In genomic region chr1:236160540-236161127, GRCh38 we compare ENCODE assay signal across 1 cellular context.
TF ChIP-seq lines count a peak whose summit lies in the region.

No MANE protein-coding gene starts in this region.

TF ChIP-seq in HepG2, 621 proteins besides CTCF, POLR2A, EP300 and RAD21:
- TF ChIP-seq, protein P1, sequence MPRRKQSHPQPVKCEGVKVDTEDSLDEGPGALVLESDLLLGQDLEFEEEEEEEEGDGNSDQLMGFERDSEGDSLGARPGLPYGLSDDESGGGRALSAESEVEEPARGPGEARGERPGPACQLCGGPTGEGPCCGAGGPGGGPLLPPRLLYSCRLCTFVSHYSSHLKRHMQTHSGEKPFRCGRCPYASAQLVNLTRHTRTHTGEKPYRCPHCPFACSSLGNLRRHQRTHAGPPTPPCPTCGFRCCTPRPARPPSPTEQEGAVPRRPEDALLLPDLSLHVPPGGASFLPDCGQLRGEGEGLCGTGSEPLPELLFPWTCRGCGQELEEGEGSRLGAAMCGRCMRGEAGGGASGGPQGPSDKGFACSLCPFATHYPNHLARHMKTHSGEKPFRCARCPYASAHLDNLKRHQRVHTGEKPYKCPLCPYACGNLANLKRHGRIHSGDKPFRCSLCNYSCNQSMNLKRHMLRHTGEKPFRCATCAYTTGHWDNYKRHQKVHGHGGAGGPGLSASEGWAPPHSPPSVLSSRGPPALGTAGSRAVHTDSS (CRISPR knock-in tag; conservative IDR thresholded peaks at IDR 0.05) = no peak
- TF ChIP-seq, protein P2, sequence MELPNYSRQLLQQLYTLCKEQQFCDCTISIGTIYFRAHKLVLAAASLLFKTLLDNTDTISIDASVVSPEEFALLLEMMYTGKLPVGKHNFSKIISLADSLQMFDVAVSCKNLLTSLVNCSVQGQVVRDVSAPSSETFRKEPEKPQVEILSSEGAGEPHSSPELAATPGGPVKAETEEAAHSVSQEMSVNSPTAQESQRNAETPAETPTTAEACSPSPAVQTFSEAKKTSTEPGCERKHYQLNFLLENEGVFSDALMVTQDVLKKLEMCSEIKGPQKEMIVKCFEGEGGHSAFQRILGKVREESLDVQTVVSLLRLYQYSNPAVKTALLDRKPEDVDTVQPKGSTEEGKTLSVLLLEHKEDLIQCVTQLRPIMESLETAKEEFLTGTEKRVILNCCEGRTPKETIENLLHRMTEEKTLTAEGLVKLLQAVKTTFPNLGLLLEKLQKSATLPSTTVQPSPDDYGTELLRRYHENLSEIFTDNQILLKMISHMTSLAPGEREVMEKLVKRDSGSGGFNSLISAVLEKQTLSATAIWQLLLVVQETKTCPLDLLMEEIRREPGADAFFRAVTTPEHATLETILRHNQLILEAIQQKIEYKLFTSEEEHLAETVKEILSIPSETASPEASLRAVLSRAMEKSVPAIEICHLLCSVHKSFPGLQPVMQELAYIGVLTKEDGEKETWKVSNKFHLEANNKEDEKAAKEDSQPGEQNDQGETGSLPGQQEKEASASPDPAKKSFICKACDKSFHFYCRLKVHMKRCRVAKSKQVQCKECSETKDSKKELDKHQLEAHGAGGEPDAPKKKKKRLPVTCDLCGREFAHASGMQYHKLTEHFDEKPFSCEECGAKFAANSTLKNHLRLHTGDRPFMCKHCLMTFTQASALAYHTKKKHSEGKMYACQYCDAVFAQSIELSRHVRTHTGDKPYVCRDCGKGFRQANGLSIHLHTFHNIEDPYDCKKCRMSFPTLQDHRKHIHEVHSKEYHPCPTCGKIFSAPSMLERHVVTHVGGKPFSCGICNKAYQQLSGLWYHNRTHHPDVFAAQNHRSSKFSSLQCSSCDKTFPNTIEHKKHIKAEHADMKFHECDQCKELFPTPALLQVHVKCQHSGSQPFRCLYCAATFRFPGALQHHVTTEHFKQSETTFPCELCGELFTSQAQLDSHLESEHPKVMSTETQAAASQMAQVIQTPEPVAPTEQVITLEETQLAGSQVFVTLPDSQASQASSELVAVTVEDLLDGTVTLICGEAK (IDR thresholded peaks at IDR 0.05) = peak; percentile 56
- TF ChIP-seq, protein P2 (CRISPR knock-in tag; IDR thresholded peaks at IDR 0.05) = peak; percentile 77; the same call in 1 of the 2 replicates
- TF ChIP-seq ARNTL (CRISPR knock-in tag; IDR thresholded peaks at IDR 0.05) = no peak
